8 cellular contexts compared by ENCODE assay signal in the genomic region with DNA sequence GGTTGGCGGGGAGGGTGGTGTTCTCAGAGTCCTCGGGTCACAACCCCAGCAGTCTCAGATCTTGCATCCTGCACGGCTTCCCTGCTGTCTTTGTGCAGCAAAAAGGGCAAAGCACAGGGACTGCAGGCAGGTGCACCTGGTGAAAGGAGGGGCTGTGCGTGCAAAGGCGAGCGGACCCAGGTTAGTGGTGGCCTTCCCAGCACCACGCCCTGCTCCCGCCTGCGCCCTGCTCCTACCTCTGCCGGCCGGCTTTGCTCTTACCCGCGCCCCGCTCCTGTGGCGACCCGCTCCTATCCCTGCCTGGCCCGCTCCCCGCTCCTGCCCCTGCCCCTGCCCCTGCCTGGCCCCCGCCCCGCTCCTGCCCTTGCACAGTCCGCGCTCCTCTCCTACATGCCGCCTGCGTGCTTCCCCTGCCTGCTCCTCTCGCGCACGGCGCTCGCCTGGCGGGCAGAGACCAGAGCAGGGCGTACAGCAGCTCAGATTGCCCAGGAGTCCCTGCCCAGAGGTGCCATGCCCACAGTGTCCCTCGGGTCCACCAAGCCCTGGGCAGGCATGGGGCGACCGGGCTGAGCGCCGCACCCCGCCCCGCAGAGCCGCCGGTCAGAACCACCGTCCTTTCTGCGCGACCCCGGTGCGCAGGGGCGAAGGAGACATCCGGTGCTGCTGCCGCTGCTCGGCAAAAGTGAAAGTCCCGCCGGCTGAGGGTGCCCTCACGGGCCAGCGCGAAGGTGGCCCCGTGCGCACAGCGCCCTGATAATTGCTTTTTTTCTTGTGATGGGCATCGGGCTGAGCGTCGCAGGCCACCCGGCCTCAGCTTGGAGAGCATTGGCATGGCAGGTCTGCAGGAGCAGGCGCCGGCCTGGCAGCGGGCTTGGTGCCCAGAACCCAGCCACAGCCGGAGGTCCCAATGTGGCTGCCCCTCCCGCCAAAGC. TPM values are rescaled to one million over a fixed set of nuclear protein-coding genes. Genes with fewer than 3 reads are reported as not detected.
DNase-seq lines count a peak whose midpoint lies in the region; ATAC-seq lines count a peak whose summit lies in the region.
"Not testable (repeated sequence)": the region's sequence is repeated elsewhere in the genome, so short reads cannot be mapped to it uniquely, and the experiment has no call there.

No MANE protein-coding gene starts in this region.

- POLR2A ChIA-PET in CD8-positive, alpha-beta memory T cell (lab: Charles Lee); naive thymus-derived CD4-positive, alpha-beta T cell (lab: Charles Lee): not testable (repeated sequence)

- not testable (repeated sequence) for H2AFZ ChIP-seq in Karpas-422 (ENCODE audit: low read length)

- H3K4me3 ChIP-seq in CD8-positive, alpha-beta memory T cell (ENCODE audit: low read length) = not testable (repeated sequence)
- H3K4me3 ChIP-seq in Karpas-422 (ENCODE audit: low read length) = peak overlapping the region; percentile 52; the same call in 1 of the 2 replicates
- peak overlapping the region; percentile 37 for H3K4me3 ChIP-seq in naive thymus-derived CD4-positive, alpha-beta T cell (ENCODE audit: low read length)

- H3K27me3 Mint-ChIP-seq in CD8-positive, alpha-beta memory T cell; activated naive CD8-positive, alpha-beta T cell; naive thymus-derived CD4-positive, alpha-beta T cell: not testable (repeated sequence)

- H3K9me3 ChIP-seq in CD8-positive, alpha-beta memory T cell (ENCODE audit: low read length); Karpas-422 (ENCODE audit: low read length); naive thymus-derived CD4-positive, alpha-beta T cell (ENCODE audit: control insufficient read depth in 2 of 3, low read length in 3 of 3): not testable (repeated sequence)

- H3K4me3 Mint-ChIP-seq in CD8-positive, alpha-beta memory T cell = peak overlapping the region; percentile 69 to 92 (median 81)
- H3K4me3 Mint-ChIP-seq in activated naive CD8-positive, alpha-beta T cell = peak overlapping the region; percentile 74
- peak overlapping the region; percentile 69 to 87 (median 82) for H3K4me3 Mint-ChIP-seq in naive thymus-derived CD4-positive, alpha-beta T cell

- H3K36me3 Mint-ChIP-seq in CD8-positive, alpha-beta memory T cell; activated naive CD8-positive, alpha-beta T cell; naive thymus-derived CD4-positive, alpha-beta T cell: not testable (repeated sequence)

- H3K4me2 ChIP-seq in Karpas-422 (ENCODE audit: low read depth, low read length, poor library complexity, severe bottlenecking) = peak overlapping the region; percentile 35

- CTCF ChIA-PET in CD8-positive, alpha-beta memory T cell (lab: Charles Lee); naive thymus-derived CD4-positive, alpha-beta T cell (lab: Charles Lee): not testable (repeated sequence)

- peak overlapping the region in 2 of 8 donors; percentile 36 to 47 for H3K27ac Mint-ChIP-seq in CD8-positive, alpha-beta memory T cell
- H3K27ac Mint-ChIP-seq in activated naive CD8-positive, alpha-beta T cell; naive thymus-derived CD4-positive, alpha-beta T cell: not testable (repeated sequence)

- peak in 3 of 5 donors; percentile 8 to 43 (median 25) for DNase-seq in CD8-positive, alpha-beta memory T cell
- not testable (repeated sequence) for DNase-seq in Karpas-422
- DNase-seq in activated CD4-positive, CD25-positive, alpha-beta regulatory T cell (lab: John Stamatoyannopoulos, UW) = peak in 3 of 4 experiments; percentile 7 to 17 (median 9)
- DNase-seq in fibroblast of peridontal ligament (ENCODE audit: extremely low read depth) = peak; percentile 14
- DNase-seq in naive thymus-derived CD4-positive, alpha-beta T cell = peak in 8 of 9 donors; percentile 13 to 44 (median 37)
- DNase-seq in stimulated activated CD8-positive, alpha-beta memory T cell treated with anti-CD3 and anti-CD28 coated beads, Interleukin-4, amount 100 ng/mL, for 48 hours = peak; percentile 65

- H3K9me3 Mint-ChIP-seq in CD8-positive, alpha-beta memory T cell; activated naive CD8-positive, alpha-beta T cell (ENCODE audit: low read depth); naive thymus-derived CD4-positive, alpha-beta T cell: not testable (repeated sequence)

- H3K79me2 ChIP-seq in Karpas-422 (ENCODE audit: low read length) = not testable (repeated sequence)

- peaks cover 2 to 13% (median 5%) of the 10 kb centered on the region in 3 donors for H3K4me1 Mint-ChIP-seq in CD8-positive, alpha-beta memory T cell
- H3K4me1 Mint-ChIP-seq in activated naive CD8-positive, alpha-beta T cell (ENCODE audit: low read depth) = peaks cover 15% of the 10 kb centered on the region
- peaks cover 0 to 15% (median 10%) of the 10 kb centered on the region in 7 donors for H3K4me1 Mint-ChIP-seq in naive thymus-derived CD4-positive, alpha-beta T cell

- H3K9ac ChIP-seq in Karpas-422 (ENCODE audit: low read length) = peak overlapping the region; percentile 37; the same call in 1 of the 2 replicates

- not testable (repeated sequence) for H3K9me2 ChIP-seq in Karpas-422 (replicated peaks; ENCODE audit: insufficient read depth, low read length)

- not testable (repeated sequence) for H3K36me3 ChIP-seq in CD8-positive, alpha-beta memory T cell (ENCODE audit: insufficient read depth, low read length); Karpas-422 (ENCODE audit: insufficient read depth, low read length); naive thymus-derived CD4-positive, alpha-beta T cell (ENCODE audit: control insufficient read depth in 2 of 3, insufficient read depth in 3 of 3, low read length in 3 of 3)

- intact Hi-C loops in naive thymus-derived CD4-positive, alpha-beta T cell (cut with micrococcal nuclease) = not testable (repeated sequence)

- not testable (repeated sequence) for H3K4me1 ChIP-seq in CD8-positive, alpha-beta memory T cell (ENCODE audit: insufficient read depth, low read length); Karpas-422 (ENCODE audit: low read length); naive thymus-derived CD4-positive, alpha-beta T cell (ENCODE audit: control insufficient read depth in 2 of 2, insufficient read depth in 2 of 2, low read length in 2 of 2)

- ATAC-seq in GM19463 (IDR thresholded peaks at IDR 0.05; ENCODE audit: unreplicated experiment) = peak; percentile 37
- ATAC-seq in naive thymus-derived CD4-positive, alpha-beta T cell = peak; percentile 55

- not testable (repeated sequence) for H3K27me3 ChIP-seq in CD8-positive, alpha-beta memory T cell (ENCODE audit: insufficient read depth, low read length, poor library complexity, severe bottlenecking); Karpas-422 (ENCODE audit: low read length); naive thymus-derived CD4-positive, alpha-beta T cell (ENCODE audit: control insufficient read depth in 2 of 2, insufficient read depth in 2 of 2, low read length in 2 of 2)

- H3K27ac ChIP-seq in CD8-positive, alpha-beta memory T cell (ENCODE audit: low read depth, low read length); Karpas-422 (ENCODE audit: low read length): not testable (repeated sequence)
- peak overlapping the region; percentile 35 for H3K27ac ChIP-seq in naive thymus-derived CD4-positive, alpha-beta T cell (ENCODE audit: low read depth, low read length)

- H4K20me1 ChIP-seq in Karpas-422 (ENCODE audit: insufficient read depth, low read depth, low read length) = not testable (repeated sequence)

RNA-seq across cellular contexts. Expression of gene PROP1, which starts 52.0 kb away (rescaled TPM):
- total RNA-seq in CD8-positive, alpha-beta memory T cell = not detected
- not detected for polyA plus RNA-seq in CD8-positive, alpha-beta memory T cell
- total RNA-seq in Karpas-422 (2014; rRNA removed; shearing (Covaris generic); ENCODE audit: low replicate concordance) = not detected in 2 replicates
- not detected for total RNA-seq in naive thymus-derived CD4-positive, alpha-beta T cell
- polyA plus RNA-seq in naive thymus-derived CD4-positive, alpha-beta T cell = not detected
